In the genomic region with DNA sequence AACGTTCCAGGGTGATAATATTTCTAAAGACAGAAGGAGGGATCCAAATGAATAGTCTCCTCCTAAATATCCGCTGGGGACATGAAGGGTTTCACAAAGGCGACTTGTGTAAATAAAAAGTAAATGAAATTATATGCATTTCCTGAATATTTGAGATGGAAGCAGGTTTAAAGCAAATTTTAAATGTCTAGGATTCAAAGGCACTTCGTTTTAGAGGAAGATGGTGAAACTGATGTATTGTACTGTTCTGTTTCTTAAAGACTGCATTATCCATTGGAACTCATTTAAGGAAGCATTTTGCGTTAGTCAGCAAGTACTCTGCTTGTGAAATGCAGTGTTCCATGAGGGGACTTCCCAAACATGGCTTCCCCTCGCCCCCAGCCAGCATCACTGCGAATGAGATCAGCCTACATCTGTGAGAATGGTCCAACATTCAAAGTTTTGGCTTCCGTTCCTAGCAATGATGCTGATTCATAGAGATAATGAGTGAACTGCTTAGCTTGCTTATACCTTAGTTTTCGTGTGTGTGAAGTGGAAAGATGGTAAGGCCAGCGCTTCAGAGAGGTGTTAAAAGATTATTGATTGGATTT, we compare ENCODE assay signal across 9 cellular contexts. TPM values are rescaled to one million over a fixed set of nuclear protein-coding genes. Genes with fewer than 3 reads are reported as not detected.
A peak's percentile ranks its signal among the peaks of the same experiment; 100 is the strongest.
DNase-seq lines count a peak whose midpoint lies in the region; ATAC-seq and TF ChIP-seq lines count a peak whose summit lies in the region.
"Had no signal": no experiment of that assay in that cellular context is flagged by ENCODE, and none has a peak within 500 bp of the region (broad histone marks: within the 10 kb centered on the region; RNA-seq: fewer than 3 reads in every experiment).

No MANE protein-coding gene starts in this region.

- no peaks in the 10 kb centered on the region for H3K9me3 ChIP-seq in HUES64 (ENCODE audit: insufficient read depth, low read depth, low read length)
- no peaks in the 10 kb centered on the region for H3K9me3 ChIP-seq in spleen
- H3K9me3 ChIP-seq in mucosa of descending colon, result no peaks in the 10 kb centered on the region

- H3K36me3 Mint-ChIP-seq in activated naive CD4-positive, alpha-beta T cell treated with anti-CD3 and anti-CD28 coated beads for 36 hours (ENCODE audit: low read depth), result peaks cover 2% of the 10 kb centered on the region

- no peak overlapping the region for H3K4me3 Mint-ChIP-seq in activated naive CD4-positive, alpha-beta T cell treated with anti-CD3 and anti-CD28 coated beads for 36 hours

- H3K4me1 ChIP-seq in HUES64 (ENCODE audit: insufficient read depth, low read length) (0 out of 2 replicates have a peak, but pooled peaks cover 3% of the 10 kb centered on the region), spleen (peaks cover 0 to 27% (median 20%) of the 10 kb centered on the region in 6 donors), mucosa of descending colon (ENCODE audit: low read depth) (peaks cover 10% of the 10 kb centered on the region)

- TF ChIP-seq POLR2A in spleen (IDR thresholded peaks at IDR 0.05), result no peak

- CTCF ChIA-PET in activated naive CD4-positive, alpha-beta T cell treated with anti-CD3 and anti-CD28 coated beads for 36 hours (lab: Charles Lee), result interaction anchor here (1.5 kb wide), 1 partner anchor 13 kb away, joined by 12 read pairs; no protein-coding TSS in a partner anchor

- H3K27me3 Mint-ChIP-seq in activated naive CD4-positive, alpha-beta T cell treated with anti-CD3 and anti-CD28 coated beads for 36 hours (ENCODE audit: low read depth), result peaks cover 42% of the 10 kb centered on the region

- ATAC-seq in GM18517 (IDR thresholded peaks at IDR 0.05; ENCODE audit: unreplicated experiment) (no peak), mucosa of descending colon (no peak)

- no peaks in the 10 kb centered on the region for H3K9me3 Mint-ChIP-seq in activated naive CD4-positive, alpha-beta T cell treated with anti-CD3 and anti-CD28 coated beads for 36 hours

- H3K4me1 Mint-ChIP-seq in activated naive CD4-positive, alpha-beta T cell treated with anti-CD3 and anti-CD28 coated beads for 36 hours (ENCODE audit: low read depth), result peaks cover 12% of the 10 kb centered on the region

- intact Hi-C loops in activated naive CD4-positive, alpha-beta T cell treated with anti-CD3 and anti-CD28 coated beads for 36 hours (cut with micrococcal nuclease), result loop anchor here (5.0 kb wide), 2 partner anchors 72 to 538 kb away; a partner anchor contains a TSS
- intact Hi-C loops in spleen (cut with DNase I; ENCODE audit: low total_unique reads) (no loop called here), mucosa of descending colon (cut with DNase I, micrococcal nuclease) (no loop called here)

- no peak overlapping the region for H3K27ac Mint-ChIP-seq in activated naive CD4-positive, alpha-beta T cell treated with anti-CD3 and anti-CD28 coated beads for 36 hours

- DNase-seq in activated naive CD4-positive, alpha-beta T cell treated with Interleukin-2 at 50 U/mL for 16 hours, result peak; percentile 24
- DNase-seq in activated naive CD4-positive, alpha-beta T cell treated with anti-CD3 and anti-CD28 coated beads for 36 hours, result no peak
- DNase-seq in fibroblast of mammary gland (ENCODE audit: low read depth) (peak; percentile 2), spleen (no peak), SIG-M5 treated with dmso at 0.1 percent for 504 hours (lab: John Stamatoyannopoulos, UW; ENCODE audit: unreplicated experiment) (no peak), mucosa of descending colon (no peak)
- DNase-seq: HCEC 1CT had no signal

- H3K36me3 ChIP-seq in HUES64 (ENCODE audit: insufficient read depth, low read length), result peaks cover 9% of the 10 kb centered on the region
- H3K36me3 ChIP-seq in spleen, result no peaks in the 10 kb centered on the region
- H3K36me3 ChIP-seq in mucosa of descending colon (ENCODE audit: low read depth), result no peaks in the 10 kb centered on the region

- no peak for TF ChIP-seq CTCF in fibroblast of mammary gland (conservative IDR thresholded peaks at IDR 0.05; ENCODE audit: control insufficient read depth, insufficient read depth, low read depth, low read length)
- TF ChIP-seq CTCF in spleen (IDR thresholded peaks at IDR 0.05 in 8 of 11, conservative IDR thresholded peaks at IDR 0.05 in 3 of 11), result no peak
- TF ChIP-seq CTCF in mucosa of descending colon (IDR thresholded peaks at IDR 0.05), result no peak

- H3K9ac ChIP-seq in HUES64 (ENCODE audit: low read depth, low read length), result peak overlapping the region; percentile 84

- H3K4me3 ChIP-seq in HUES64 (ENCODE audit: low read length) (peak overlapping the region; percentile 80), fibroblast of mammary gland (ENCODE audit: control insufficient read depth, low read depth, low read length) (no peak overlapping the region), spleen (peak overlapping the region in 6 of 8 donors; percentile 63 to 91 (median 78)), mucosa of descending colon (no peak overlapping the region)

- WGBS in HUES64, result 25% methylated on average over 10 of the region's 10 CpGs
- WGBS in spleen, 5 donors, result 42 to 55% (median 51%) methylated on average over 10 of the region's 10 CpGs

- H3K27ac ChIP-seq in HUES64 (ENCODE audit: low read depth, low read length), result no peak overlapping the region
- H3K27ac ChIP-seq in spleen, result peak overlapping the region in 4 of 8 donors; percentile 54 to 82 (median 74)

- H3K27me3 ChIP-seq in HUES64 (ENCODE audit: insufficient read depth, low read length) (no peaks in the 10 kb centered on the region), spleen (replicated peaks in 1 of 7) (peaks cover 0 to 61% (median 8%) of the 10 kb centered on the region in 7 donors)

RNA-seq across cellular contexts. Expression of a gene that starts 1.5 kb away (rescaled TPM):
- not detected for total RNA-seq in activated naive CD4-positive, alpha-beta T cell treated with anti-CD3 and anti-CD28 coated beads for 36 hours
- polyA plus RNA-seq in HUES64 (2013, experiment 1 of 2), result 9.8 TPM
- polyA plus RNA-seq in HUES64 (2013, experiment 2 of 2), result 6.9 TPM
- 10 to 100 TPM in 4 of 7 donors, 1 to 10 TPM in 3; 7.1 to 14.7 (median 10.2) TPM for total RNA-seq in spleen
- polyA plus RNA-seq in spleen, result 1 to 10 TPM in 1 of 3 donors, under 1 TPM in 2; 0.39 to 2.0 (median 0.71) TPM
- total RNA-seq in mucosa of descending colon, result 1 to 10 TPM; 1.4 to 1.8 (median 1.5) TPM

Comparison
In these comparisons a context has a peak if more than half of its experiments do, and no peak if none do; other contexts are left out.
1. DNase-seq: peak in activated naive CD4-positive, alpha-beta T cell treated with Interleukin-2 at 50 U/mL for 16 hours (single experiment) and fibroblast of mammary gland (single experiment); none in activated naive CD4-positive, alpha-beta T cell treated with anti-CD3 and anti-CD28 coated beads for 36 hours (single experiment), spleen (single experiment), SIG-M5 treated with dmso at 0.1 percent for 504 hours (single experiment) and mucosa of descending colon (0 of 3).
2. H3K4me3 ChIP-seq: peak in HUES64 (single experiment) and spleen (6 of 8); none in fibroblast of mammary gland (single experiment) and mucosa of descending colon (single experiment).